ENCODE assay signal across 19 cellular contexts in genomic region chr7:145624618-145625017, GRCh38.
"Had no signal": no experiment of that assay in that cellular context is flagged by ENCODE, and none has a peak within 500 bp of the region (broad histone marks: within the 10 kb centered on the region; RNA-seq: fewer than 3 reads in every experiment).

No MANE protein-coding gene starts in this region.

- H3K4me3 ChIP-seq: gastroesophageal sphincter, heart left ventricle, left ventricle myocardium inferior, transverse colon, uterus had no signal

- H3K27ac ChIP-seq: gastroesophageal sphincter, heart left ventricle, left ventricle myocardium inferior, transverse colon, uterus had no signal

- H3K9me3 ChIP-seq: gastroesophageal sphincter, heart left ventricle, left ventricle myocardium inferior, transverse colon, uterus had no signal

- H3K27me3 ChIP-seq: gastroesophageal sphincter, heart left ventricle, transverse colon, uterus had no signal

- ATAC-seq: activated CD8-positive, alpha-beta T cell treated with anti-CD3 and anti-CD28 coated beads for 36 hours; activated T-cell treated with anti-CD3 and anti-CD28 coated beads, Interleukin-2, amount 50 U/mL, for 4 hours; gastroesophageal sphincter; heart left ventricle had no signal

- H3K4me1 ChIP-seq: gastroesophageal sphincter, heart left ventricle, left ventricle myocardium inferior, transverse colon, uterus had no signal

- DNase-seq: activated CD4-positive, alpha-beta T cell treated with anti-CD3 and anti-CD28 coated beads, Interleukin-2, amount 10 ng/mL, durations not matched to agents 24 days and 14 days; activated CD8-positive, alpha-beta T cell treated with anti-CD3 and anti-CD28 coated beads for 36 hours; activated T-cell treated with anti-CD3 and anti-CD28 coated beads, Interleukin-2, amount 50 U/mL, for 4 hours; effector memory CD4-positive, alpha-beta T cell; heart left ventricle; left ventricle myocardium inferior; mammary epithelial cell; midbrain; nucleus accumbens; posterior cingulate gyrus; stimulated activated CD4-positive, alpha-beta T cell treated with anti-CD3 and anti-CD28 coated beads, Interleukin-12 subunit alpha, Interleukin-12 subunit beta, amount 100 ng/mL, for 4 hours; stimulated activated CD4-positive, alpha-beta T cell treated with anti-CD3 and anti-CD28 coated beads, Interleukin-1b, Interleukin-23, amount 100 ng/mL, for 48 hours; stimulated activated CD8-positive, alpha-beta memory T cell treated with anti-CD3 and anti-CD28 coated beads, Interleukin-4, amount 100 ng/mL, for 48 hours; stimulated activated naive CD4-positive, alpha-beta T cell; substantia nigra; T1000; transverse colon; uterus had no signal

- H3K36me3 ChIP-seq: gastroesophageal sphincter, heart left ventricle, left ventricle myocardium inferior, transverse colon, uterus had no signal
